15 cellular contexts compared by ENCODE assay signal in genomic region chr12:32983968-32984367, GRCh38.
A peak's percentile ranks its signal among the peaks of the same experiment; 100 is the strongest.
DNase-seq lines count a peak whose midpoint lies in the region; ATAC-seq and TF ChIP-seq lines count a peak whose summit lies in the region.
"Had no signal": no experiment of that assay in that cellular context is flagged by ENCODE, and none has a peak within 500 bp of the region (broad histone marks: within the 10 kb centered on the region; RNA-seq: fewer than 3 reads in every experiment).

No MANE protein-coding gene starts in this region.

- no peak overlapping the region for H3K27ac ChIP-seq in testis
- H3K27ac ChIP-seq: foreskin keratinocyte, neutrophil had no signal

- H3K36me3 ChIP-seq in testis (ENCODE audit: low read depth, missing control alignments): no peaks in the 10 kb centered on the region
- H3K36me3 ChIP-seq: neutrophil had no signal

- no peak for TF ChIP-seq CTCF in testis (IDR thresholded peaks at IDR 0.05)

- no peaks in the 10 kb centered on the region for H3K27me3 ChIP-seq in testis
- H3K27me3 ChIP-seq: foreskin keratinocyte had no signal

- peak overlapping the region in 1 of 2 donors; percentile 3 for H3K4me3 ChIP-seq in testis

- H3K9me3 ChIP-seq in testis: no peaks in the 10 kb centered on the region
- H3K9me3 ChIP-seq: neutrophil had no signal

- intact Hi-C loops in testis (cut with DNase I; ENCODE audit: low total_unique reads): no loop called here

- DNase-seq in NOMO-1 (lab: John Stamatoyannopoulos, UW; ENCODE audit: unreplicated experiment in 2 of 2) (peak; percentile 0 to 2), NOMO-1 treated with dmso at 0.1 percent for 144 hours (lab: John Stamatoyannopoulos, UW; ENCODE audit: unreplicated experiment) (no peak), NCI-H2029 (lab: John Stamatoyannopoulos, UW) (peak; percentile 38), SW480 (ENCODE audit: low spot score) (peak; percentile 49), testis (peak; percentile 23)
- no peak for DNase-seq in effector CD4-positive, alpha-beta T cell
- no peak for DNase-seq in stimulated activated naive CD4-positive, alpha-beta T cell treated with Interleukin-2 at 50 U/mL for 16 hours (lab: John Stamatoyannopoulos, UW)
- DNase-seq: activated CD4-positive, CD25-positive, alpha-beta regulatory T cell treated with anti-CD3 and anti-CD28 coated beads, Interleukin-2, amount 50 U/mL, for 72 hours; caudate nucleus; foreskin keratinocyte; HFFc6; stimulated activated naive CD4-positive, alpha-beta T cell; T-helper 17 cell had no signal

- no peak for ATAC-seq in GM21423 (IDR thresholded peaks at IDR 0.05; ENCODE audit: unreplicated experiment)
- ATAC-seq: foreskin keratinocyte, T-helper 17 cell had no signal

- no peak for TF ChIP-seq POLR2A in testis (IDR thresholded peaks at IDR 0.05)

- 53 to 62% methylated on average over 4 of the region's 4 CpGs for WGBS in testis, 2 donors

- H3K4me1 ChIP-seq in testis: no peaks in the 10 kb centered on the region

Comparison
In these comparisons a context has a peak if more than half of its experiments do, and no peak if none do; other contexts are left out.
1. DNase-seq: peak in NOMO-1 (2 of 2), NCI-H2029 (single experiment), SW480 (single experiment) and testis (single experiment); none in NOMO-1 treated with dmso at 0.1 percent for 144 hours (single experiment), effector CD4-positive, alpha-beta T cell (single experiment) and stimulated activated naive CD4-positive, alpha-beta T cell treated with Interleukin-2 at 50 U/mL for 16 hours (single experiment).